Comparison of ENCODE assay signal across 1 cellular context in the genomic region with DNA sequence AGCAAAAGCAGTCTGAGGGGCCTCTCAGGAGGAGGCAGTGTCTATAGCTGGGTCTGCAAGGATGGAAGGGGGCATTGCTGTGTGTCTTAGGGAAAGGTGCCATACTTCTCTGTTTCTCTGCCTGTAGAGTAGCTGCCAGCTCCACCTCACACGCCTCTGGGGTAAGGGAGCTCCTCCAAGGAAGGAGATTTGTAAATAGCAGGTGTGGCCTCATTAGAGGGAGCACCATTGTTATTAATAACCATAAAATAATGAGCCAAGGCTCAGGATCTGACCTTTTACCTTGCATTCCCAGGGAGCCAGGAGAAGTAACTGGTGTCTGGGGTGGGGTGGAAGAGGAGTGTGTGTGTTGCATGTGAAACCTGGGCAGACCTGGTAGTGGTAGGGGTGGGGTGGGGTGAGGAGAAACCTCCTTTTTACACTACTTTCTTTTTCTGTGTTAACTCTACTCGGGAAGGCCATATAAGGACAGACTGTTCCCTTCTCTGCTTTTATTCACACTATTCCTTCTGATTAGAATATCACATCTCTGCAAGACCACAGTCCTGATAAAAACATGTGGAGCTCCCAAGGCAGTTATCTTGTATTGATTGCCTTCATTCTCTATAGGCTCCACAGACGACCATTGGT.
TF ChIP-seq lines count a peak whose summit lies in the region.

No MANE protein-coding gene starts in this region.

TF ChIP-seq in HCT116, 20 proteins besides CTCF, POLR2A, EP300 and RAD21:
- TF ChIP-seq JUND (IDR thresholded peaks at IDR 0.05) = no peak
- TF ChIP-seq, protein P1, sequence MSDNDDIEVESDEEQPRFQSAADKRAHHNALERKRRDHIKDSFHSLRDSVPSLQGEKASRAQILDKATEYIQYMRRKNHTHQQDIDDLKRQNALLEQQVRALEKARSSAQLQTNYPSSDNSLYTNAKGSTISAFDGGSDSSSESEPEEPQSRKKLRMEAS (IDR thresholded peaks at IDR 0.05) = no peak
- no peak for TF ChIP-seq YY1 (IDR thresholded peaks at IDR 0.05; ENCODE audit: extremely low read depth, insufficient replicate concordance, low read depth, low read length)
- no peak for TF ChIP-seq EZH2phosphoT487 (IDR thresholded peaks at IDR 0.05; ENCODE audit: borderline replicate concordance)
- TF ChIP-seq, protein P2, sequence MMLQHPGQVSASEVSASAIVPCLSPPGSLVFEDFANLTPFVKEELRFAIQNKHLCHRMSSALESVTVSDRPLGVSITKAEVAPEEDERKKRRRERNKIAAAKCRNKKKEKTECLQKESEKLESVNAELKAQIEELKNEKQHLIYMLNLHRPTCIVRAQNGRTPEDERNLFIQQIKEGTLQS (IDR thresholded peaks at IDR 0.05) = no peak
- TF ChIP-seq, protein P3, sequence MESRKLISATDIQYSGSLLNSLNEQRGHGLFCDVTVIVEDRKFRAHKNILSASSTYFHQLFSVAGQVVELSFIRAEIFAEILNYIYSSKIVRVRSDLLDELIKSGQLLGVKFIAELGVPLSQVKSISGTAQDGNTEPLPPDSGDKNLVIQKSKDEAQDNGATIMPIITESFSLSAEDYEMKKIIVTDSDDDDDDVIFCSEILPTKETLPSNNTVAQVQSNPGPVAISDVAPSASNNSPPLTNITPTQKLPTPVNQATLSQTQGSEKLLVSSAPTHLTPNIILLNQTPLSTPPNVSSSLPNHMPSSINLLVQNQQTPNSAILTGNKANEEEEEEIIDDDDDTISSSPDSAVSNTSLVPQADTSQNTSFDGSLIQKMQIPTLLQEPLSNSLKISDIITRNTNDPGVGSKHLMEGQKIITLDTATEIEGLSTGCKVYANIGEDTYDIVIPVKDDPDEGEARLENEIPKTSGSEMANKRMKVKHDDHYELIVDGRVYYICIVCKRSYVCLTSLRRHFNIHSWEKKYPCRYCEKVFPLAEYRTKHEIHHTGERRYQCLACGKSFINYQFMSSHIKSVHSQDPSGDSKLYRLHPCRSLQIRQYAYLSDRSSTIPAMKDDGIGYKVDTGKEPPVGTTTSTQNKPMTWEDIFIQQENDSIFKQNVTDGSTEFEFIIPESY (IDR thresholded peaks at IDR 0.05; ENCODE audit: extremely low read depth, insufficient replicate concordance, low read length) = no peak
- no peak for TF ChIP-seq ELF1 (IDR thresholded peaks at IDR 0.05; ENCODE audit: borderline replicate concordance, low read depth)
- no peak for TF ChIP-seq FOSL1 (IDR thresholded peaks at IDR 0.05; ENCODE audit: low read depth)
- TF ChIP-seq EGR1 (IDR thresholded peaks at IDR 0.05; ENCODE audit: low read depth) = no peak
- TF ChIP-seq CEBPB (IDR thresholded peaks at IDR 0.05; ENCODE audit: low read depth) = no peak
- TF ChIP-seq POLR2AphosphoS5 (IDR thresholded peaks at IDR 0.05; ENCODE audit: low read depth, low read length) = no peak
- no peak for TF ChIP-seq ZNF274 (IDR thresholded peaks at IDR 0.05; ENCODE audit: low read depth, low read length)
- TF ChIP-seq TCF7L2 (IDR thresholded peaks at IDR 0.05; ENCODE audit: borderline replicate concordance, extremely low read depth, insufficient read depth, insufficient read length) = no peak
- no peak for TF ChIP-seq SIN3A (IDR thresholded peaks at IDR 0.05; ENCODE audit: low read depth)
- no peak for TF ChIP-seq ZFX (IDR thresholded peaks at IDR 0.05)
- TF ChIP-seq SP1 (IDR thresholded peaks at IDR 0.05; ENCODE audit: low read depth) = no peak
- TF ChIP-seq CBX3 (IDR thresholded peaks at IDR 0.05; ENCODE audit: low read depth) = no peak
- TF ChIP-seq, protein P4, sequence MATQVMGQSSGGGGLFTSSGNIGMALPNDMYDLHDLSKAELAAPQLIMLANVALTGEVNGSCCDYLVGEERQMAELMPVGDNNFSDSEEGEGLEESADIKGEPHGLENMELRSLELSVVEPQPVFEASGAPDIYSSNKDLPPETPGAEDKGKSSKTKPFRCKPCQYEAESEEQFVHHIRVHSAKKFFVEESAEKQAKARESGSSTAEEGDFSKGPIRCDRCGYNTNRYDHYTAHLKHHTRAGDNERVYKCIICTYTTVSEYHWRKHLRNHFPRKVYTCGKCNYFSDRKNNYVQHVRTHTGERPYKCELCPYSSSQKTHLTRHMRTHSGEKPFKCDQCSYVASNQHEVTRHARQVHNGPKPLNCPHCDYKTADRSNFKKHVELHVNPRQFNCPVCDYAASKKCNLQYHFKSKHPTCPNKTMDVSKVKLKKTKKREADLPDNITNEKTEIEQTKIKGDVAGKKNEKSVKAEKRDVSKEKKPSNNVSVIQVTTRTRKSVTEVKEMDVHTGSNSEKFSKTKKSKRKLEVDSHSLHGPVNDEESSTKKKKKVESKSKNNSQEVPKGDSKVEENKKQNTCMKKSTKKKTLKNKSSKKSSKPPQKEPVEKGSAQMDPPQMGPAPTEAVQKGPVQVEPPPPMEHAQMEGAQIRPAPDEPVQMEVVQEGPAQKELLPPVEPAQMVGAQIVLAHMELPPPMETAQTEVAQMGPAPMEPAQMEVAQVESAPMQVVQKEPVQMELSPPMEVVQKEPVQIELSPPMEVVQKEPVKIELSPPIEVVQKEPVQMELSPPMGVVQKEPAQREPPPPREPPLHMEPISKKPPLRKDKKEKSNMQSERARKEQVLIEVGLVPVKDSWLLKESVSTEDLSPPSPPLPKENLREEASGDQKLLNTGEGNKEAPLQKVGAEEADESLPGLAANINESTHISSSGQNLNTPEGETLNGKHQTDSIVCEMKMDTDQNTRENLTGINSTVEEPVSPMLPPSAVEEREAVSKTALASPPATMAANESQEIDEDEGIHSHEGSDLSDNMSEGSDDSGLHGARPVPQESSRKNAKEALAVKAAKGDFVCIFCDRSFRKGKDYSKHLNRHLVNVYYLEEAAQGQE (IDR thresholded peaks at IDR 0.05; ENCODE audit: low read depth) = no peak
- TF ChIP-seq SRF (IDR thresholded peaks at IDR 0.05; ENCODE audit: low read depth) = no peak
